ENCODE assay signal across 16 cellular contexts in genomic region chr2:215696998-215697397, GRCh38.
A peak's percentile ranks its signal among the peaks of the same experiment; 100 is the strongest.
DNase-seq lines count a peak whose midpoint lies in the region; ATAC-seq and TF ChIP-seq lines count a peak whose summit lies in the region.
"Had no signal": no experiment of that assay in that cellular context is flagged by ENCODE, and none has a peak within 500 bp of the region (broad histone marks: within the 10 kb centered on the region; RNA-seq: fewer than 3 reads in every experiment).

No MANE protein-coding gene starts in this region.

- peak; percentile 12 to 51 (median 40) for ATAC-seq in right lobe of liver
- ATAC-seq in upper lobe of right lung, result peak; percentile 75
- ATAC-seq in HG02973 (IDR thresholded peaks at IDR 0.05; ENCODE audit: unreplicated experiment), result no peak
- ATAC-seq: Panc1 had no signal

- no peak overlapping the region for H3K27ac ChIP-seq in right lobe of liver
- H3K27ac ChIP-seq in upper lobe of right lung, result no peak overlapping the region
- H3K27ac ChIP-seq in coronary artery, result no peak overlapping the region

- no peaks in the 10 kb centered on the region for H3K36me3 ChIP-seq in right lobe of liver
- no peaks in the 10 kb centered on the region for H3K36me3 ChIP-seq in upper lobe of right lung
- H3K36me3 ChIP-seq: BLaER1 treated with 17β-estradiol and CSF1 and Interleukin-3, amounts not matched to agents 10 nM and 100 nM had no signal

- no peak for TF ChIP-seq POLR2A in right lobe of liver (IDR thresholded peaks at IDR 0.05)

- H3K4me3 ChIP-seq in right lobe of liver (no peak overlapping the region), upper lobe of right lung (no peak overlapping the region), coronary artery (no peak overlapping the region)
- H3K4me3 ChIP-seq: BLaER1 treated with 17β-estradiol and CSF1 and Interleukin-3, amounts not matched to agents 10 nM and 100 nM had no signal

- WGBS in right lobe of liver (ENCODE audit: insufficient coverage, low coverage, low lambda C conversion rate, missing lambda C conversion rate), result 71% methylated on average over 2 of the region's 2 CpGs

- TF ChIP-seq CTCF in right lobe of liver (IDR thresholded peaks at IDR 0.05), result no peak
- no peak for TF ChIP-seq CTCF in upper lobe of right lung (IDR thresholded peaks at IDR 0.05)
- TF ChIP-seq CTCF in coronary artery (IDR thresholded peaks at IDR 0.05), result no peak

- intact Hi-C loops in right lobe of liver (cut with DNase I) (no loop called here), upper lobe of right lung (cut with DNase I) (no loop called here)

- DNase-seq in NOMO-1 (lab: John Stamatoyannopoulos, UW; ENCODE audit: unreplicated experiment in 2 of 2) (peak; percentile 3 to 6), NOMO-1 treated with dmso at 0.1 percent for 144 hours (lab: John Stamatoyannopoulos, UW; ENCODE audit: unreplicated experiment) (no peak), RPMI8226 (peak; percentile 10), right lobe of liver (no peak), upper lobe of right lung (no peak), coronary artery (ENCODE audit: low spot score) (no peak), HuH-7.5 (ENCODE audit: low spot score) (no peak)
- DNase-seq: DMS 273 treated with DMSO at 0.1 percent for 48 hours, GF-D8, NCI-H1436, NCI-H2029, NCI-H748 treated with DMSO at 0.1 percent for 48 hours, Right ventricle myocardium superior had no signal

- H3K27me3 ChIP-seq in right lobe of liver (no peaks in the 10 kb centered on the region), upper lobe of right lung (no peaks in the 10 kb centered on the region)
- H3K27me3 ChIP-seq: BLaER1 treated with 17β-estradiol and CSF1 and Interleukin-3, amounts not matched to agents 10 nM and 100 nM had no signal

- H3K9me3 ChIP-seq in right lobe of liver (no peaks in the 10 kb centered on the region), upper lobe of right lung (no peaks in the 10 kb centered on the region)

- H3K4me1 ChIP-seq in right lobe of liver (peaks cover 0 to 31% (median 15%) of the 10 kb centered on the region in 4 donors), upper lobe of right lung (peaks cover 21% of the 10 kb centered on the region)

Comparison
In these comparisons a context has a peak if more than half of its experiments do, and no peak if none do; other contexts are left out.
1. DNase-seq: peak in NOMO-1 (2 of 2) and RPMI8226 (single experiment); none in NOMO-1 treated with dmso at 0.1 percent for 144 hours (single experiment), right lobe of liver (0 of 3), upper lobe of right lung (single experiment), coronary artery (single experiment) and HuH-7.5 (single experiment).